ENCODE assay signal across 17 cellular contexts in genomic region chr1:110380667-110381283, GRCh38. TPM values are rescaled to one million over a fixed set of nuclear protein-coding genes. Genes with fewer than 3 reads are reported as not detected.
DNase-seq lines count a peak whose midpoint lies in the region; ATAC-seq and TF ChIP-seq lines count a peak whose summit lies in the region.
"Had no signal": no experiment of that assay in that cellular context is flagged by ENCODE, and none has a peak within 500 bp of the region (broad histone marks: within the 10 kb centered on the region; RNA-seq: fewer than 3 reads in every experiment).

No MANE protein-coding gene starts in this region.

- H3K4me1 ChIP-seq in naive thymus-derived CD4-positive, alpha-beta T cell (ENCODE audit: control insufficient read depth in 2 of 2, insufficient read depth in 2 of 2, low read length in 2 of 2) = peaks cover 0 to 7% of the 10 kb centered on the region in 2 donors

- CTCF ChIA-PET in naive thymus-derived CD4-positive, alpha-beta T cell (lab: Charles Lee) = interaction anchor here (0.7 kb wide), 1 partner anchor 173 kb away, joined by 3 read pairs; no protein-coding TSS in a partner anchor

- H3K4me1 Mint-ChIP-seq in chondrocyte (ENCODE audit: low read depth) = peaks cover 10% of the 10 kb centered on the region
- H3K4me1 Mint-ChIP-seq in naive thymus-derived CD4-positive, alpha-beta T cell = peaks cover 0 to 28% (median 24%) of the 10 kb centered on the region in 7 donors

- peak; percentile 24 for ATAC-seq in naive thymus-derived CD4-positive, alpha-beta T cell
- no peak for ATAC-seq in GM19351 (IDR thresholded peaks at IDR 0.05; ENCODE audit: unreplicated experiment)
- ATAC-seq in HG03280 (IDR thresholded peaks at IDR 0.05; ENCODE audit: unreplicated experiment) = no peak
- no peak for ATAC-seq in GM19455 (IDR thresholded peaks at IDR 0.05; ENCODE audit: unreplicated experiment)
- ATAC-seq: HCT116; stimulated activated naive CD8-positive, alpha-beta T cell treated with anti-CD3 and anti-CD28 coated beads, Interleukin-15, Interleukin-2, amounts not matched to agents 100 U/mL and 50 U/mL, for 24 hours had no signal

- no peaks in the 10 kb centered on the region for H3K36me3 ChIP-seq in naive thymus-derived CD4-positive, alpha-beta T cell (ENCODE audit: control insufficient read depth in 2 of 3, insufficient read depth in 3 of 3, low read length in 3 of 3)
- H3K36me3 ChIP-seq in MG63 = peaks cover 61% of the 10 kb centered on the region

- no peaks in the 10 kb centered on the region for H3K9me3 ChIP-seq in naive thymus-derived CD4-positive, alpha-beta T cell (ENCODE audit: control insufficient read depth in 2 of 3, low read length in 3 of 3)
- no peaks in the 10 kb centered on the region for H3K9me3 ChIP-seq in MG63

- POLR2A ChIA-PET in naive thymus-derived CD4-positive, alpha-beta T cell (lab: Charles Lee) = no interaction called here

- no peak for TF ChIP-seq CTCF in AG10803 (conservative IDR thresholded peaks at IDR 0.05; ENCODE audit: low read length)
- no peak for TF ChIP-seq CTCF in chondrocyte (IDR thresholded peaks at IDR 0.05)

- DNase-seq in AG10803 (ENCODE audit: low read depth) = peak; percentile 39
- DNase-seq in MV-4-11 (lab: John Stamatoyannopoulos, UW) = peak; percentile 70
- no peak for DNase-seq in chondrocyte (ENCODE audit: low spot score)
- no peak for DNase-seq in naive thymus-derived CD4-positive, alpha-beta T cell
- DNase-seq in MG63 = no peak
- DNase-seq: amygdala; kidney glomerular epithelial cell; NCI-H1092; NCI-H82; nucleus accumbens; stimulated activated CD4-positive, alpha-beta T cell treated with anti-CD3 and anti-CD28 coated beads, Interleukin-1b, Interleukin-23, amount 100 ng/mL, for 48 hours; stimulated activated naive CD8-positive, alpha-beta T cell treated with anti-CD3 and anti-CD28 coated beads, Interleukin-15, Interleukin-2, amounts not matched to agents 100 U/mL and 50 U/mL, for 24 hours; T-helper 1 cell had no signal

- intact Hi-C loops in naive thymus-derived CD4-positive, alpha-beta T cell (cut with micrococcal nuclease) = no loop called here

- no peaks in the 10 kb centered on the region for H3K27me3 Mint-ChIP-seq in chondrocyte (ENCODE audit: low read depth)
- no peaks in the 10 kb centered on the region for H3K27me3 Mint-ChIP-seq in naive thymus-derived CD4-positive, alpha-beta T cell

- H3K27ac ChIP-seq in naive thymus-derived CD4-positive, alpha-beta T cell (ENCODE audit: low read depth, low read length) = no peak overlapping the region

- no peak overlapping the region for H3K4me3 ChIP-seq in AG10803 (ENCODE audit: low read length)
- no peak overlapping the region for H3K4me3 ChIP-seq in naive thymus-derived CD4-positive, alpha-beta T cell (ENCODE audit: low read length)
- no peak overlapping the region for H3K4me3 ChIP-seq in MG63

- H3K27ac Mint-ChIP-seq in chondrocyte (ENCODE audit: unreplicated experiment) = peak overlapping the region; percentile 18
- peak overlapping the region in 1 of 9 donors; percentile 8 for H3K27ac Mint-ChIP-seq in naive thymus-derived CD4-positive, alpha-beta T cell

- no peak overlapping the region for H3K4me3 Mint-ChIP-seq in chondrocyte (ENCODE audit: unreplicated experiment)
- no peak overlapping the region for H3K4me3 Mint-ChIP-seq in naive thymus-derived CD4-positive, alpha-beta T cell

- H3K9me3 Mint-ChIP-seq in chondrocyte (ENCODE audit: low read depth) = no peaks in the 10 kb centered on the region
- H3K9me3 Mint-ChIP-seq in naive thymus-derived CD4-positive, alpha-beta T cell = no peaks in the 10 kb centered on the region

- H3K36me3 Mint-ChIP-seq in chondrocyte (ENCODE audit: low read depth) = peaks cover 19% of the 10 kb centered on the region
- H3K36me3 Mint-ChIP-seq in naive thymus-derived CD4-positive, alpha-beta T cell = peaks cover 0 to 21% (median 9%) of the 10 kb centered on the region in 5 donors

- H3K27me3 ChIP-seq in naive thymus-derived CD4-positive, alpha-beta T cell (ENCODE audit: control insufficient read depth in 2 of 2, insufficient read depth in 2 of 2, low read length in 2 of 2) = no peaks in the 10 kb centered on the region
- H3K27me3 ChIP-seq in MG63 = no peaks in the 10 kb centered on the region

RNA-seq across cellular contexts. Expression of gene SLC16A4, which starts 10.1 kb away (rescaled TPM):
- 16.5 to 23.9 TPM (median 17.0 TPM) in 3 replicates for total RNA-seq in chondrocyte
- under 1 TPM; 0.19 to 0.76 (median 0.32) TPM for total RNA-seq in naive thymus-derived CD4-positive, alpha-beta T cell
- polyA plus RNA-seq in naive thymus-derived CD4-positive, alpha-beta T cell = under 1 TPM; 0.24 to 0.93 TPM
- 30.5 and 32.0 TPM in 2 replicates for total RNA-seq in MG63 (2014; rRNA removed; shearing (Covaris generic); ENCODE audit: low replicate concordance)

RNA-seq across cellular contexts. Expression of gene LAMTOR5, which starts 26.7 kb away (rescaled TPM):
- total RNA-seq in chondrocyte = 97.1 to 112 TPM (median 104 TPM) in 3 replicates
- 100 to 1,000 TPM in 1 of 5 experiments, 10 to 100 TPM in 4; 63.3 to 146 (median 69.4) TPM for total RNA-seq in naive thymus-derived CD4-positive, alpha-beta T cell
- polyA plus RNA-seq in naive thymus-derived CD4-positive, alpha-beta T cell = 100 to 1,000 TPM; 226 to 238 TPM
- 133 and 137 TPM in 2 replicates for total RNA-seq in MG63 (2014; rRNA removed; shearing (Covaris generic); ENCODE audit: low replicate concordance)

RNA-seq across cellular contexts. Expression of gene RBM15, which starts 41.6 kb away (rescaled TPM):
- 17.4 to 21.3 TPM (median 19.0 TPM) in 3 replicates for total RNA-seq in chondrocyte
- 10 to 100 TPM; 36.4 to 58.6 (median 46.3) TPM for total RNA-seq in naive thymus-derived CD4-positive, alpha-beta T cell
- 10 to 100 TPM in 1 of 2 donors, 1 to 10 TPM in 1; 7.1 to 15.5 TPM for polyA plus RNA-seq in naive thymus-derived CD4-positive, alpha-beta T cell
- total RNA-seq in MG63 (2014; rRNA removed; shearing (Covaris generic); ENCODE audit: low replicate concordance) = 25.5 and 26.0 TPM in 2 replicates

Comparison
In these comparisons a context has a peak if more than half of its experiments do, and no peak if none do; other contexts are left out.
1. DNase-seq: peak in AG10803 (single experiment) and MV-4-11 (single experiment); none in chondrocyte (single experiment), naive thymus-derived CD4-positive, alpha-beta T cell (0 of 9) and MG63 (single experiment).